1 cellular context compared by ENCODE assay signal in the genomic region with DNA sequence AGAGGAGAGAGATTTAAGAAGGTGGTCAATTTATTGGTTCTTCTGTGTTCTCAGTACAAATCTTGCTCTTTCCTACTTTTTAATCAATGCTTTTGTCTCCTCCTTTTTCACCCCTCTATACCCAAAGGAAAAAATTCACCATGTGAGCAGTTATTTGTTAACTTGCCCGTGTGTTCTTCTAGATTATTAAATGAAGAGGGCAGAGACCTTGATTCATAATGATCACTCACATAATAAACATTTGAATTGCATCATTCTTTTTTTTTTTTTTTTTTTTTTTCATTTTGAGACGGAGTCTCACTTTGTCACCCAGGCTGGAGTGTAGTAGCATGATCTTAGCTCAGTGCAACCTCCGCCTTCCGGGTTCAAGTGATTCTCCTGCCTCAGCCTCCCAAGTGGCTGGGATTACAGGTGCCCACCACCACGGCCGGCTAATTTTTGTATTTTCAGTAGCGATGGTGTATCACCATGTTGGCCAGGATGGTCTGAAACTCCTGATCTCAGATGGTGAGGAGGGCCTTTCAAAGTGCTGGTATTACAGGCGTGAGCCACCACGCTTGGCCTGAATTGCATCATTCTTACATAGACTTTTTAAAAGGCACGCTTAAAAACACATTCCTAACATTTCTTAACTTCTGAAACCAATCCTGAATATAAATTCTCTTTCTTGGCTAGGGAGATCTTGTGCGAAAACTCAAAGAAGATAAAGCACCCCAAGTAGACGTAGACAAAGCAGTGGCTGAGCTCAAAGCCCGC.
TF ChIP-seq lines count a peak whose summit lies in the region.

No MANE protein-coding gene starts in this region.

TF ChIP-seq in GM23338, 12 proteins besides CTCF, POLR2A, EP300 and RAD21 (continued from another document):
- TF ChIP-seq, protein P1, sequence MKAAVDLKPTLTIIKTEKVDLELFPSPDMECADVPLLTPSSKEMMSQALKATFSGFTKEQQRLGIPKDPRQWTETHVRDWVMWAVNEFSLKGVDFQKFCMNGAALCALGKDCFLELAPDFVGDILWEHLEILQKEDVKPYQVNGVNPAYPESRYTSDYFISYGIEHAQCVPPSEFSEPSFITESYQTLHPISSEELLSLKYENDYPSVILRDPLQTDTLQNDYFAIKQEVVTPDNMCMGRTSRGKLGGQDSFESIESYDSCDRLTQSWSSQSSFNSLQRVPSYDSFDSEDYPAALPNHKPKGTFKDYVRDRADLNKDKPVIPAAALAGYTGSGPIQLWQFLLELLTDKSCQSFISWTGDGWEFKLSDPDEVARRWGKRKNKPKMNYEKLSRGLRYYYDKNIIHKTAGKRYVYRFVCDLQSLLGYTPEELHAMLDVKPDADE (IDR thresholded peaks at IDR 0.05) = no peak
- TF ChIP-seq POLR2AphosphoS5 (IDR thresholded peaks at IDR 0.05; ENCODE audit: low read depth) = no peak
- TF ChIP-seq NANOG (IDR thresholded peaks at IDR 0.05; ENCODE audit: borderline replicate concordance) = no peak
